Comparison of ENCODE assay signal across 9 cellular contexts in the genomic region with DNA sequence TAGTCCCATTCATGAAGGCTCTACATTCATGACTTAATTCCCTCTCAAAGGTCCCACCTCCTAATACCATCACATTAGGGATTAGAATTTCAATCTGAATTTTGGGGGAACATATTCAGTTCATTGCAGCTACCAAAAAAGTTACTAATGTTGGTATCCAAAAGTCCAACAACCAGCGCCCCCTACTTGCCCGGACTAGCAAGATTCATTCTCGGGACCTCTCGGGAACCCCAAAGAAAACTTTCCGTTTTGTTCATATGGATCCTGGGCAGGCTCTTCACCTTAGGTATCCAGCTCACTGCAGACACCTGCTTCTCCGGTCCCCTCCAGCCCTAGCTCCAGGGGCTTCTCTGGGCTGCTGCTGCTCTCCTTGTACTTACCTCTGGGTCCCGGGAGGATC. TPM values are rescaled to one million over a fixed set of nuclear protein-coding genes. Genes with fewer than 3 reads are reported as not detected.
DNase-seq lines count a peak whose midpoint lies in the region; ATAC-seq and TF ChIP-seq lines count a peak whose summit lies in the region.
"Had no signal": no experiment of that assay in that cellular context is flagged by ENCODE, and none has a peak within 500 bp of the region (broad histone marks: within the 10 kb centered on the region; RNA-seq: fewer than 3 reads in every experiment).

No MANE protein-coding gene starts in this region.

- H3K79me2 ChIP-seq in KMS-11 (ENCODE audit: insufficient read depth, low read depth), result no peaks in the 10 kb centered on the region

- CTCF ChIA-PET in CD8-positive, alpha-beta T cell (lab: Charles Lee), result interaction anchor here (0.6 to 5.2 kb wide), 27 partner anchors 8 to 350 kb away, joined by 3 to 33 read pairs (median 4); a partner anchor contains a TSS

- H3K9me3 Mint-ChIP-seq in CD8-positive, alpha-beta T cell, result no peaks in the 10 kb centered on the region
- H3K9me3 Mint-ChIP-seq in activated naive CD8-positive, alpha-beta T cell treated with anti-CD3 and anti-CD28 coated beads for 36 hours, result no peaks in the 10 kb centered on the region
- H3K9me3 Mint-ChIP-seq: IgD-negative memory B cell had no signal

- H3K27ac ChIP-seq in CD8-positive, alpha-beta T cell (ENCODE audit: low read depth, low read length), result no peak overlapping the region
- no peak overlapping the region for H3K27ac ChIP-seq in KMS-11
- H3K27ac ChIP-seq in liver (ENCODE audit: low read depth in 1 of 2, low read length in 2 of 2), result no peak overlapping the region

- H3K4me1 ChIP-seq in CD8-positive, alpha-beta T cell (ENCODE audit: insufficient read depth, low read length), result no peaks in the 10 kb centered on the region
- H3K4me1 ChIP-seq in KMS-11 (ENCODE audit: low read depth, poor library complexity, severe bottlenecking) (peaks cover 9% of the 10 kb centered on the region), liver (ENCODE audit: control insufficient read depth in 4 of 4, insufficient read depth in 4 of 4, low read length in 3 of 4) (peaks cover 0 to 3% (median 0%) of the 10 kb centered on the region in 4 donors)

- no peaks in the 10 kb centered on the region for H3K9me3 ChIP-seq in CD8-positive, alpha-beta T cell (ENCODE audit: low read length)
- H3K9me3 ChIP-seq in liver (ENCODE audit: control insufficient read depth in 4 of 4, low read length in 3 of 4), result no peaks in the 10 kb centered on the region

- no peak overlapping the region for H3K4me3 ChIP-seq in CD8-positive, alpha-beta T cell (ENCODE audit: low read depth, low read length)
- H3K4me3 ChIP-seq in KMS-11 (IDR thresholded peaks at IDR 0.05; ENCODE audit: insufficient read depth, low read depth, low read length), result no peak overlapping the region
- H3K4me3 ChIP-seq in liver (ENCODE audit: low read depth in 1 of 3, low read length in 3 of 3), result no peak overlapping the region

- ATAC-seq in CD8-positive, alpha-beta T cell, result no peak

- H3K4me3 Mint-ChIP-seq in CD8-positive, alpha-beta T cell, result no peak overlapping the region
- no peak overlapping the region for H3K4me3 Mint-ChIP-seq in activated naive CD8-positive, alpha-beta T cell treated with anti-CD3 and anti-CD28 coated beads for 36 hours

- no peak overlapping the region for H3K4me2 ChIP-seq in KMS-11

- no peaks in the 10 kb centered on the region for H3K27me3 Mint-ChIP-seq in CD8-positive, alpha-beta T cell (ENCODE audit: low read depth)
- peaks cover 4% of the 10 kb centered on the region for H3K27me3 Mint-ChIP-seq in activated naive CD8-positive, alpha-beta T cell treated with anti-CD3 and anti-CD28 coated beads for 36 hours

- no peak overlapping the region for H2AFZ ChIP-seq in KMS-11 (ENCODE audit: low read depth)

- no peaks in the 10 kb centered on the region for H3K27me3 ChIP-seq in CD8-positive, alpha-beta T cell (ENCODE audit: insufficient read depth, low read length)
- no peaks in the 10 kb centered on the region for H3K27me3 ChIP-seq in KMS-11 (ENCODE audit: insufficient read depth, low read depth)
- no peaks in the 10 kb centered on the region for H3K27me3 ChIP-seq in liver (ENCODE audit: control insufficient read depth in 4 of 4, insufficient read depth in 4 of 4, low read length in 3 of 4)

- H3K36me3 ChIP-seq in CD8-positive, alpha-beta T cell (ENCODE audit: insufficient read depth, low read length), result no peaks in the 10 kb centered on the region
- H3K36me3 ChIP-seq in KMS-11 (ENCODE audit: insufficient read depth) (no peaks in the 10 kb centered on the region), liver (ENCODE audit: control insufficient read depth in 4 of 4, insufficient read depth in 3 of 4, low read depth in 1 of 4, low read length in 3 of 4) (no peaks in the 10 kb centered on the region)

- H4K20me1 ChIP-seq in KMS-11 (ENCODE audit: insufficient read depth), result no peaks in the 10 kb centered on the region

- no peaks in the 10 kb centered on the region for H3K36me3 Mint-ChIP-seq in CD8-positive, alpha-beta T cell
- no peaks in the 10 kb centered on the region for H3K36me3 Mint-ChIP-seq in activated naive CD8-positive, alpha-beta T cell treated with anti-CD3 and anti-CD28 coated beads for 36 hours
- H3K36me3 Mint-ChIP-seq: IgD-negative memory B cell had no signal

- peak in 2 of 7 experiments; percentile 30 to 33 for DNase-seq in CD8-positive, alpha-beta T cell
- peak; percentile 17 for DNase-seq in activated naive CD8-positive, alpha-beta T cell treated with anti-CD3 and anti-CD28 coated beads for 36 hours
- DNase-seq in DMS153 (lab: John Stamatoyannopoulos, UW), result no peak
- DNase-seq in NCI-H524 (lab: John Stamatoyannopoulos, UW), result no peak
- no peak for DNase-seq in C1 segment of cervical spinal cord (lab: John Stamatoyannopoulos, UW)
- no peak for DNase-seq in NCI-H2171 treated with DMSO at 0.1 percent for 48 hours (lab: John Stamatoyannopoulos, UW)

- intact Hi-C loops in CD8-positive, alpha-beta T cell (cut with DNase I, micrococcal nuclease), result loop anchor here in 1 of 2 experiments (2.0 to 5.0 kb wide), 2 partner anchors 246 to 664 kb away; no protein-coding TSS in a partner anchor

- WGBS in liver, result 36% methylated on average over 7 of the region's 7 CpGs

- TF ChIP-seq CTCF in CD8-positive, alpha-beta T cell (IDR thresholded peaks at IDR 0.05), result peak; percentile 45
- TF ChIP-seq CTCF in KMS-11 (conservative IDR thresholded peaks at IDR 0.05; ENCODE audit: low read depth, low read length), result peak; percentile 54
- TF ChIP-seq CTCF in liver (IDR thresholded peaks at IDR 0.05; ENCODE audit: low read depth, low read length, missing input control), result peak; percentile 31

- H3K27ac Mint-ChIP-seq in CD8-positive, alpha-beta T cell, result no peak overlapping the region
- peak overlapping the region; percentile 83 for H3K27ac Mint-ChIP-seq in activated naive CD8-positive, alpha-beta T cell treated with anti-CD3 and anti-CD28 coated beads for 36 hours
- H3K27ac Mint-ChIP-seq: IgD-negative memory B cell had no signal

- TF ChIP-seq RAD21 in liver (IDR thresholded peaks at IDR 0.05), result peak; percentile 45 to 61

- no peak overlapping the region for H3K9ac ChIP-seq in KMS-11
- H3K9ac ChIP-seq in liver (ENCODE audit: low read depth in 1 of 2, low read length in 2 of 2), result no peak overlapping the region

- H3K4me1 Mint-ChIP-seq in CD8-positive, alpha-beta T cell (ENCODE audit: low read depth), result peaks cover 7% of the 10 kb centered on the region
- H3K4me1 Mint-ChIP-seq in activated naive CD8-positive, alpha-beta T cell treated with anti-CD3 and anti-CD28 coated beads for 36 hours, result peaks cover 17% of the 10 kb centered on the region

- POLR2A ChIA-PET in CD8-positive, alpha-beta T cell (lab: Charles Lee), result no interaction called here

TF ChIP-seq in liver, 16 proteins besides CTCF, POLR2A, EP300 and RAD21 (continues in another document):
- TF ChIP-seq, protein P1, sequence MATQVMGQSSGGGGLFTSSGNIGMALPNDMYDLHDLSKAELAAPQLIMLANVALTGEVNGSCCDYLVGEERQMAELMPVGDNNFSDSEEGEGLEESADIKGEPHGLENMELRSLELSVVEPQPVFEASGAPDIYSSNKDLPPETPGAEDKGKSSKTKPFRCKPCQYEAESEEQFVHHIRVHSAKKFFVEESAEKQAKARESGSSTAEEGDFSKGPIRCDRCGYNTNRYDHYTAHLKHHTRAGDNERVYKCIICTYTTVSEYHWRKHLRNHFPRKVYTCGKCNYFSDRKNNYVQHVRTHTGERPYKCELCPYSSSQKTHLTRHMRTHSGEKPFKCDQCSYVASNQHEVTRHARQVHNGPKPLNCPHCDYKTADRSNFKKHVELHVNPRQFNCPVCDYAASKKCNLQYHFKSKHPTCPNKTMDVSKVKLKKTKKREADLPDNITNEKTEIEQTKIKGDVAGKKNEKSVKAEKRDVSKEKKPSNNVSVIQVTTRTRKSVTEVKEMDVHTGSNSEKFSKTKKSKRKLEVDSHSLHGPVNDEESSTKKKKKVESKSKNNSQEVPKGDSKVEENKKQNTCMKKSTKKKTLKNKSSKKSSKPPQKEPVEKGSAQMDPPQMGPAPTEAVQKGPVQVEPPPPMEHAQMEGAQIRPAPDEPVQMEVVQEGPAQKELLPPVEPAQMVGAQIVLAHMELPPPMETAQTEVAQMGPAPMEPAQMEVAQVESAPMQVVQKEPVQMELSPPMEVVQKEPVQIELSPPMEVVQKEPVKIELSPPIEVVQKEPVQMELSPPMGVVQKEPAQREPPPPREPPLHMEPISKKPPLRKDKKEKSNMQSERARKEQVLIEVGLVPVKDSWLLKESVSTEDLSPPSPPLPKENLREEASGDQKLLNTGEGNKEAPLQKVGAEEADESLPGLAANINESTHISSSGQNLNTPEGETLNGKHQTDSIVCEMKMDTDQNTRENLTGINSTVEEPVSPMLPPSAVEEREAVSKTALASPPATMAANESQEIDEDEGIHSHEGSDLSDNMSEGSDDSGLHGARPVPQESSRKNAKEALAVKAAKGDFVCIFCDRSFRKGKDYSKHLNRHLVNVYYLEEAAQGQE (IDR thresholded peaks at IDR 0.05), result no peak
- TF ChIP-seq, protein P2, sequence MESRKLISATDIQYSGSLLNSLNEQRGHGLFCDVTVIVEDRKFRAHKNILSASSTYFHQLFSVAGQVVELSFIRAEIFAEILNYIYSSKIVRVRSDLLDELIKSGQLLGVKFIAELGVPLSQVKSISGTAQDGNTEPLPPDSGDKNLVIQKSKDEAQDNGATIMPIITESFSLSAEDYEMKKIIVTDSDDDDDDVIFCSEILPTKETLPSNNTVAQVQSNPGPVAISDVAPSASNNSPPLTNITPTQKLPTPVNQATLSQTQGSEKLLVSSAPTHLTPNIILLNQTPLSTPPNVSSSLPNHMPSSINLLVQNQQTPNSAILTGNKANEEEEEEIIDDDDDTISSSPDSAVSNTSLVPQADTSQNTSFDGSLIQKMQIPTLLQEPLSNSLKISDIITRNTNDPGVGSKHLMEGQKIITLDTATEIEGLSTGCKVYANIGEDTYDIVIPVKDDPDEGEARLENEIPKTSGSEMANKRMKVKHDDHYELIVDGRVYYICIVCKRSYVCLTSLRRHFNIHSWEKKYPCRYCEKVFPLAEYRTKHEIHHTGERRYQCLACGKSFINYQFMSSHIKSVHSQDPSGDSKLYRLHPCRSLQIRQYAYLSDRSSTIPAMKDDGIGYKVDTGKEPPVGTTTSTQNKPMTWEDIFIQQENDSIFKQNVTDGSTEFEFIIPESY (IDR thresholded peaks at IDR 0.05), result no peak
- no peak for TF ChIP-seq JUND (IDR thresholded peaks at IDR 0.05)
- TF ChIP-seq SP1 (IDR thresholded peaks at IDR 0.05), result no peak
- no peak for TF ChIP-seq FOXA2 (IDR thresholded peaks at IDR 0.05)

RNA-seq across cellular contexts. Expression of a gene that starts 8.9 kb away (rescaled TPM):
- total RNA-seq in CD8-positive, alpha-beta T cell, result 10 to 100 TPM; 15.6 to 16.2 TPM
- total RNA-seq in activated naive CD8-positive, alpha-beta T cell treated with anti-CD3 and anti-CD28 coated beads for 36 hours, result 10 to 100 TPM; 12.8 TPM
- total RNA-seq in liver, result 1 to 10 TPM; 4.5 to 6.6 TPM
- polyA plus RNA-seq in liver, result 1 to 10 TPM; 2.1 to 5.7 TPM

RNA-seq across cellular contexts. Expression of a gene that starts 19.8 kb away (rescaled TPM):
- total RNA-seq in CD8-positive, alpha-beta T cell, result 10 to 100 TPM in 1 of 2 experiments, 1 to 10 TPM in 1; 7.6 to 11.7 TPM
- 100 to 1,000 TPM; 232 to 249 TPM for total RNA-seq in activated naive CD8-positive, alpha-beta T cell treated with anti-CD3 and anti-CD28 coated beads for 36 hours
- total RNA-seq in liver, result 100 to 1,000 TPM; 176 to 247 TPM
- polyA plus RNA-seq in liver, result 100 to 1,000 TPM; 268 to 307 TPM

RNA-seq across cellular contexts. Expression of a gene that starts 32.9 kb away (rescaled TPM):
- 10 to 100 TPM; 10.5 to 10.8 TPM for total RNA-seq in CD8-positive, alpha-beta T cell
- total RNA-seq in activated naive CD8-positive, alpha-beta T cell treated with anti-CD3 and anti-CD28 coated beads for 36 hours, result 10 to 100 TPM; 63.4 to 63.8 TPM
- 10 to 100 TPM; 12.4 to 34.1 TPM for total RNA-seq in liver
- 10 to 100 TPM; 20.7 to 27.5 TPM for polyA plus RNA-seq in liver

Comparison
In these comparisons a context has a peak if more than half of its experiments do, and no peak if none do; other contexts are left out.
1. RNA of a gene that starts 19.8 kb away (total RNA-seq): 232 to 249 TPM in activated naive CD8-positive, alpha-beta T cell treated with anti-CD3 and anti-CD28 coated beads for 36 hours and 176 to 247 TPM in liver; 7.6 to 11.7 TPM in CD8-positive, alpha-beta T cell; every median in the first group is over 10 times any median in the second.
2. Peak in every context shown above with its lines, with median percentiles within 50 percentile points of each other: CTCF ChIP-seq.